8 cellular contexts compared by ENCODE assay signal in genomic region chr11:111299111-111300026, GRCh38. TPM values are rescaled to one million over a fixed set of nuclear protein-coding genes. Genes with fewer than 3 reads are reported as not detected.
DNase-seq lines count a peak whose midpoint lies in the region; ATAC-seq and TF ChIP-seq lines count a peak whose summit lies in the region.

No MANE protein-coding gene starts in this region.

- peaks cover 15% of the 10 kb centered on the region for H3K23me2 ChIP-seq in H9 (ENCODE audit: insufficient read length, low read depth, low read length, poor library complexity, severe bottlenecking)

- H4K8ac ChIP-seq in H9 (replicated peaks; ENCODE audit: insufficient read length, low read depth, low read length), result no peak overlapping the region

- no peak overlapping the region for H2BK5ac ChIP-seq in H9 (ENCODE audit: insufficient read length, low read length)

- no peak overlapping the region for H2BK120ac ChIP-seq in H9 (ENCODE audit: low read depth, low read length, poor library complexity, severe bottlenecking)

- H3K23ac ChIP-seq in H9 (ENCODE audit: insufficient read length, low read depth, low read length), result no peak overlapping the region

- H3K36me3 ChIP-seq in Peyer's patch (no peaks in the 10 kb centered on the region), fibroblast of lung (ENCODE audit: control insufficient read depth, insufficient read depth, low read length) (no peaks in the 10 kb centered on the region), muscle layer of duodenum (ENCODE audit: control insufficient read depth in 1 of 2, insufficient read depth in 2 of 2, low read length in 2 of 2) (no peaks in the 10 kb centered on the region), aorta (ENCODE audit: control insufficient read depth in 1 of 2, insufficient read depth in 2 of 2, low read length in 1 of 2) (no peaks in the 10 kb centered on the region)

- no peak overlapping the region for H3K27ac Mint-ChIP-seq in H9

- no peaks in the 10 kb centered on the region for H3K79me1 ChIP-seq in H9 (ENCODE audit: insufficient read depth, low read depth, low read length, poor library complexity, severe bottlenecking)

- H4K5ac ChIP-seq in H9 (ENCODE audit: insufficient read length, low read depth, low read length), result no peak overlapping the region

- peak overlapping the region; percentile 70 for H3K18ac ChIP-seq in H9 (ENCODE audit: insufficient read length, low read depth, low read length)

- intact Hi-C loops in aorta (cut with DNase I), result loop anchor here (2.0 to 10.0 kb wide), 5 partner anchors 21 to 123 kb away; no protein-coding TSS in a partner anchor

- H3K27me3 ChIP-seq in H9 (ENCODE audit: insufficient read depth, low read length), result no peaks in the 10 kb centered on the region; the same call in 1 of the 2 replicates
- no peaks in the 10 kb centered on the region for H3K27me3 ChIP-seq in Peyer's patch
- peaks cover 9% of the 10 kb centered on the region for H3K27me3 ChIP-seq in fibroblast of lung (ENCODE audit: control insufficient read depth, insufficient read depth, low read length)
- H3K27me3 ChIP-seq in muscle layer of duodenum (ENCODE audit: low read depth, low read length), result no peaks in the 10 kb centered on the region
- no peaks in the 10 kb centered on the region for H3K27me3 ChIP-seq in aorta (ENCODE audit: control insufficient read depth in 1 of 2, insufficient read depth in 2 of 2, low read length in 1 of 2)

- peak; percentile 90 for ATAC-seq in aorta (ENCODE audit: low FRiP score)

- peaks cover 24 to 41% of the 10 kb centered on the region in 2 experiments for H3K4me1 Mint-ChIP-seq in H9

- no peak overlapping the region for H3K27ac ChIP-seq in H9 (ENCODE audit: insufficient read length, low read depth, low read length)
- H3K27ac ChIP-seq in Peyer's patch, result peak overlapping the region; percentile 71 to 94 (median 84)
- no peak overlapping the region for H3K27ac ChIP-seq in fibroblast of lung (ENCODE audit: insufficient read depth, low read length)
- peak overlapping the region; percentile 39 for H3K27ac ChIP-seq in muscle layer of duodenum (ENCODE audit: low read length)
- peak overlapping the region in 1 of 2 donors; percentile 19 for H3K27ac ChIP-seq in aorta (ENCODE audit: low read depth in 1 of 2, low read length in 2 of 2)

- H3K4ac ChIP-seq in H9 (ENCODE audit: low read depth, low read length), result no peak overlapping the region

- TF ChIP-seq POLR2A in Peyer's patch (IDR thresholded peaks at IDR 0.05), result peak; percentile 34 to 62

- no peak overlapping the region for H3K56ac ChIP-seq in H9 (ENCODE audit: insufficient read length, low read depth, low read length)

- peak overlapping the region; percentile 74 for H3K14ac ChIP-seq in H9 (ENCODE audit: insufficient read depth, low read length)

- H2BK15ac ChIP-seq in H9 (ENCODE audit: low read depth, low read length), result no peak overlapping the region

- H2BK12ac ChIP-seq in H9 (ENCODE audit: insufficient read length, low read depth, low read length), result no peak overlapping the region

- TF ChIP-seq CTCF in H9 (conservative IDR thresholded peaks at IDR 0.05) (peak; percentile 61), Peyer's patch (IDR thresholded peaks at IDR 0.05) (peak in 5 of 6 experiments; percentile 7 to 81 (median 73)), fibroblast of lung (conservative IDR thresholded peaks at IDR 0.05 in 1 of 2, IDR thresholded peaks at IDR 0.05 in 1 of 2; ENCODE audit: low read depth in 1 of 2, low read length in 2 of 2) (peak; percentile 42 to 57)

- H4K91ac ChIP-seq in H9 (ENCODE audit: insufficient read length, low read depth, low read length), result no peak overlapping the region

- peaks cover 49% of the 10 kb centered on the region for H3K27me3 Mint-ChIP-seq in H9 (ENCODE audit: low read depth)

- peak overlapping the region; percentile 43; the same call in 1 of the 2 replicates for H3K4me3 ChIP-seq in GM08714 (ENCODE audit: low read length)
- H3K4me3 ChIP-seq in Peyer's patch, result peak overlapping the region; percentile 60 to 71 (median 68)
- H3K4me3 ChIP-seq in fibroblast of lung (replicated peaks in 1 of 4; ENCODE audit: control extremely low read depth in 1 of 4, insufficient read depth in 1 of 4, low read depth in 3 of 4, low read length in 4 of 4), result peak overlapping the region; percentile 27 to 56 (median 50)
- H3K4me3 ChIP-seq in muscle layer of duodenum (ENCODE audit: low read depth in 1 of 2, low read length in 2 of 2), result peak overlapping the region; percentile 52 to 81
- H3K4me3 ChIP-seq in aorta (ENCODE audit: low read length in 2 of 2), result peak overlapping the region; percentile 28 to 60

- no peak overlapping the region for H2BK20ac ChIP-seq in H9 (ENCODE audit: low read depth, low read length, poor library complexity, severe bottlenecking)

- DNase-seq in H9, result peak; percentile 66
- DNase-seq in Peyer's patch, result peak; percentile 31 to 85 (median 83)
- peak; percentile 46 for DNase-seq in fibroblast of lung (ENCODE audit: low read depth in 2 of 2)
- peak; percentile 73 to 93 for DNase-seq in aorta
- no peak for DNase-seq in SIG-M5 (lab: John Stamatoyannopoulos, UW)
- no peak for DNase-seq in NCI-H446 treated with DMSO at 0.1 percent for 48 hours (lab: John Stamatoyannopoulos, UW)

- WGBS in H9 (ENCODE audit: extremely low coverage, insufficient read length, low lambda C conversion rate), result no CpG with 5 or more reads among the region's 75 CpGs
- WGBS in aorta, 2 donors, result 1 to 2% methylated on average over 71 to 75 of the region's 75 CpGs

- H3K79me2 ChIP-seq in H9 (ENCODE audit: insufficient read depth, low read length) (no peaks in the 10 kb centered on the region), fibroblast of lung (ENCODE audit: control insufficient read depth, insufficient read depth, low read length) (no peaks in the 10 kb centered on the region)

- peak overlapping the region; percentile 45 for H3K4me2 ChIP-seq in H9 (ENCODE audit: insufficient read depth, insufficient read length, low read length)
- H3K4me2 ChIP-seq in fibroblast of lung (ENCODE audit: extremely low read depth, insufficient read depth, low read length), result peak overlapping the region; percentile 72

- H3K9me3 Mint-ChIP-seq in H9, result no peaks in the 10 kb centered on the region

- H4K20me1 ChIP-seq in H9 (ENCODE audit: control insufficient read depth, insufficient read depth, insufficient read length) (no peaks in the 10 kb centered on the region), fibroblast of lung (ENCODE audit: control insufficient read depth, extremely low read depth, insufficient read depth, low read length) (no peaks in the 10 kb centered on the region)

- no peak overlapping the region for H3T11ph ChIP-seq in H9 (ENCODE audit: low read length)

- H3K9me3 ChIP-seq in H9 (ENCODE audit: control insufficient read depth, low read depth, low read length), result no peaks in the 10 kb centered on the region
- H3K9me3 ChIP-seq in Peyer's patch, result no peaks in the 10 kb centered on the region
- H3K9me3 ChIP-seq in fibroblast of lung (ENCODE audit: control insufficient read depth, insufficient read depth, low read depth, low read length), result no peaks in the 10 kb centered on the region
- H3K9me3 ChIP-seq in muscle layer of duodenum (ENCODE audit: control insufficient read depth in 1 of 2, low read length in 2 of 2), result no peaks in the 10 kb centered on the region
- H3K9me3 ChIP-seq in aorta (ENCODE audit: control insufficient read depth, low read length), result no peaks in the 10 kb centered on the region

- H2AFZ ChIP-seq in H9 (ENCODE audit: low read length) (no peak overlapping the region), fibroblast of lung (ENCODE audit: low read length) (peak overlapping the region; percentile 31)

- H3K9ac ChIP-seq in H9 (ENCODE audit: extremely low read depth, insufficient read length, low read length) (no peak overlapping the region), fibroblast of lung (ENCODE audit: insufficient read depth, low read length) (no peak overlapping the region)

- H3K4me3 Mint-ChIP-seq in H9, result peak overlapping the region; percentile 70 to 82

- no peaks in the 10 kb centered on the region; a peak in 1 of 7 replicates for H3K36me3 Mint-ChIP-seq in H9 (ENCODE audit: insufficient read depth in 1 of 3, low read depth in 3 of 3)

- H3K4me1 ChIP-seq in H9 (ENCODE audit: insufficient read depth, low read length) (peaks cover 6% of the 10 kb centered on the region; the same call in 1 of the 2 replicates), Peyer's patch (peaks cover 0 to 20% (median 6%) of the 10 kb centered on the region in 4 donors), fibroblast of lung (ENCODE audit: control insufficient read depth, extremely low read depth, insufficient read depth, low read length) (no peaks in the 10 kb centered on the region), muscle layer of duodenum (ENCODE audit: control insufficient read depth in 1 of 2, insufficient read depth in 2 of 2, low read length in 2 of 2) (peaks cover 12 to 25% of the 10 kb centered on the region in 2 donors), aorta (ENCODE audit: control insufficient read depth in 1 of 2, insufficient read depth in 2 of 2, low read length in 2 of 2) (peaks cover 0 to 3% of the 10 kb centered on the region in 2 donors)

- H2AK5ac ChIP-seq in H9 (ENCODE audit: insufficient read length, low read length), result no peak overlapping the region

RNA-seq across cellular contexts. Expression of gene POU2AF3, which starts 1.0 kb away (rescaled TPM):
- total RNA-seq in H9 (2021) (0.52 and 0.64 TPM in 2 replicates), Peyer's patch (10 to 100 TPM in 3 of 4 donors, 1 to 10 TPM in 1; 2.5 to 14.9 (median 11.4) TPM), fibroblast of lung (0.17 and 0.26 TPM in 2 replicates), aorta (1 to 10 TPM; 1.1 to 4.5 TPM)
- polyA plus RNA-seq in fibroblast of lung (0.07 TPM in 1 of 2 replicates, not detected in the other), aorta (1 to 10 TPM in 1 of 2 donors, not detected in 1; 4.2 TPM)
- polyA plus RNA-seq in fibroblast of lung (2012), result not detected in 2 replicates
- not detected in 2 replicates for polyA minus RNA-seq in fibroblast of lung (ENCODE audit: low replicate concordance)

RNA-seq across cellular contexts. Expression of gene POU2AF2, which starts 53.8 kb away (rescaled TPM):
- total RNA-seq in H9 (2021), result not detected in 2 replicates
- total RNA-seq in Peyer's patch, result 1 to 10 TPM in 2 of 4 donors, not detected in 2; 1.2 to 4.4 TPM
- total RNA-seq in fibroblast of lung, result not detected in 2 replicates
- not detected in 2 replicates for polyA plus RNA-seq in fibroblast of lung
- not detected in 2 replicates for polyA plus RNA-seq in fibroblast of lung (2012)
- not detected in 2 replicates for polyA minus RNA-seq in fibroblast of lung (ENCODE audit: low replicate concordance)
- not detected for total RNA-seq in aorta
- polyA plus RNA-seq in aorta, result not detected

Comparison
In these comparisons a context has a peak if more than half of its experiments do, and no peak if none do; other contexts are left out.
1. DNase-seq: peak in H9 (single experiment), Peyer's patch (3 of 3), fibroblast of lung (2 of 2) and aorta (2 of 2); none in SIG-M5 (single experiment) and NCI-H446 treated with DMSO at 0.1 percent for 48 hours (single experiment).
2. H3K27ac ChIP-seq: peak in Peyer's patch (4 of 4) and muscle layer of duodenum (single experiment); none in H9 (single experiment) and fibroblast of lung (single experiment).
3. Peak in every context shown above with its lines, with median percentiles within 50 percentile points of each other: H3K4me3 ChIP-seq and CTCF ChIP-seq.